In the genomic region with DNA sequence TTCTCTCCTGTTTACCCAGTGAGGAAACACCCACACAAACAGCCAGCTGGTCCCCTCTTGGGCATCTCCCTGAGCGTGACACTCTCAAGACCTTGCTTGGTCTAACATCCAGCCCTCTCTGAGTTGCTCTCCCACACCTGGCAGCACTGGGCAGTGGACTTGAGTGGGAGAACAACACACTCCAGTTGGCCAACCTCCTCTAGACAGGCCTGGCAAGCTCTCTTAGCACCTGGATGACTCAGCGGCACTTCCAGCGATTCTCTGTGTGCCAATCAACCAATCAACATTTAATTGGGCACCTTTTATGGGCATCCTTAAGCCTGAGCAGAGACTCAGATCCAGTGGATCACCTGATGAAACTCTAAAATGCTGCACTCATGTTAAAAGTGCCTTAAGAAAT, we compare ENCODE assay signal across 19 cellular contexts.
DNase-seq lines count a peak whose midpoint lies in the region; ATAC-seq and TF ChIP-seq lines count a peak whose summit lies in the region.
"Had no signal": no experiment of that assay in that cellular context is flagged by ENCODE, and none has a peak within 500 bp of the region (broad histone marks: within the 10 kb centered on the region; RNA-seq: fewer than 3 reads in every experiment).

No MANE protein-coding gene starts in this region.

- H3K4me2 ChIP-seq in KMS-11: no peak overlapping the region; the same call in 1 of the 2 replicates
- no peak overlapping the region for H3K4me2 ChIP-seq in hepatocyte

- intact Hi-C loops in gastrocnemius medialis (cut with DNase I; ENCODE audit: low total_unique reads): loop anchor here (1.0 to 10.0 kb wide), 6 partner anchors 47 to 771 kb away; no protein-coding TSS in a partner anchor
- intact Hi-C loops in natural killer cell (cut with micrococcal nuclease): no loop called here

- peak; percentile 86 for ATAC-seq in esophagus mucosa
- peak in 1 of 2 donors; percentile 8 for ATAC-seq in gastrocnemius medialis
- ATAC-seq in natural killer cell: no peak
- no peak for ATAC-seq in HG02610 (IDR thresholded peaks at IDR 0.05; ENCODE audit: unreplicated experiment)
- ATAC-seq: activated CD8-positive, alpha-beta T cell treated with anti-CD3 and anti-CD28 coated beads for 36 hours; effector memory CD8-positive, alpha-beta T cell; stimulated activated effector memory CD8-positive, alpha-beta T cell treated with anti-CD3 and anti-CD28 coated beads, Interleukin-12 subunit alpha, Interleukin-12 subunit beta, amount 100 ng/mL, for 72 hours had no signal

- no peaks in the 10 kb centered on the region for H3K9me3 Mint-ChIP-seq in natural killer cell
- H3K9me3 Mint-ChIP-seq: activated CD8-positive, alpha-beta T cell treated with anti-CD3 and anti-CD28 coated beads for 36 hours; activated naive CD4-positive, alpha-beta T cell treated with anti-CD3 and anti-CD28 coated beads for 36 hours; effector memory CD8-positive, alpha-beta T cell; naive B cell; stimulated activated effector memory CD8-positive, alpha-beta T cell treated with anti-CD3 and anti-CD28 coated beads, Interleukin-12 subunit alpha, Interleukin-12 subunit beta, amount 100 ng/mL, for 72 hours had no signal

- peak; percentile 57 for DNase-seq in NCI-H510A treated with DMSO at 0.1 percent for 48 hours (lab: John Stamatoyannopoulos, UW)
- DNase-seq in gastrocnemius medialis: peak in 1 of 2 donors; percentile 62
- no peak for DNase-seq in natural killer cell
- DNase-seq in hepatocyte (ENCODE audit: low spot score): no peak
- DNase-seq: activated CD8-positive, alpha-beta T cell treated with anti-CD3 and anti-CD28 coated beads for 36 hours; activated naive CD4-positive, alpha-beta T cell treated with anti-CD3 and anti-CD28 coated beads for 36 hours; cerebellar nuclear complex; effector memory CD8-positive, alpha-beta T cell; head of caudate nucleus; naive B cell; NK-92 treated with Interleukin-12 subunit alpha and Interleukin-12 subunit beta, amount 100 ng/mL, for 24 hours; sigmoid colon; T1000 had no signal

- no peaks in the 10 kb centered on the region for H3K27me3 ChIP-seq in KMS-11 (ENCODE audit: insufficient read depth, low read depth)
- no peaks in the 10 kb centered on the region for H3K27me3 ChIP-seq in gastrocnemius medialis
- no peaks in the 10 kb centered on the region for H3K27me3 ChIP-seq in hepatocyte
- H3K27me3 ChIP-seq: sigmoid colon, tibial artery had no signal

- 86% methylated on average over 3 of the region's 3 CpGs for WGBS in hepatocyte (ENCODE audit: low lambda C conversion rate, missing lambda C conversion rate)

- TF ChIP-seq CTCF in KMS-11 (conservative IDR thresholded peaks at IDR 0.05; ENCODE audit: low read depth, low read length) (no peak), gastrocnemius medialis (IDR thresholded peaks at IDR 0.05 in 4 of 5, conservative IDR thresholded peaks at IDR 0.05 in 1 of 5) (no peak), natural killer cell (IDR thresholded peaks at IDR 0.05) (no peak), hepatocyte (IDR thresholded peaks at IDR 0.05; ENCODE audit: poor library complexity) (no peak)

- H4K20me1 ChIP-seq in KMS-11 (ENCODE audit: insufficient read depth): no peaks in the 10 kb centered on the region
- H4K20me1 ChIP-seq in hepatocyte (ENCODE audit: insufficient read depth, poor library complexity, severe bottlenecking): no peaks in the 10 kb centered on the region

- H2AFZ ChIP-seq in KMS-11 (ENCODE audit: low read depth): no peak overlapping the region; the same call in 1 of the 2 replicates
- H2AFZ ChIP-seq in hepatocyte: no peak overlapping the region
- H2AFZ ChIP-seq: parathyroid adenoma had no signal

- no peaks in the 10 kb centered on the region for H3K4me1 Mint-ChIP-seq in natural killer cell

- no peaks in the 10 kb centered on the region for H3K36me3 ChIP-seq in KMS-11 (ENCODE audit: insufficient read depth)
- no peaks in the 10 kb centered on the region for H3K36me3 ChIP-seq in gastrocnemius medialis
- H3K36me3 ChIP-seq in hepatocyte (replicated peaks; ENCODE audit: insufficient read depth, low read depth): no peaks in the 10 kb centered on the region
- H3K36me3 ChIP-seq: sigmoid colon, tibial artery had no signal

- no peak overlapping the region for H3K4me3 ChIP-seq in KMS-11 (IDR thresholded peaks at IDR 0.05; ENCODE audit: insufficient read depth, low read depth, low read length)
- no peak overlapping the region for H3K4me3 ChIP-seq in gastrocnemius medialis
- no peak overlapping the region for H3K4me3 ChIP-seq in hepatocyte
- H3K4me3 ChIP-seq: sigmoid colon, tibial artery had no signal

- no peaks in the 10 kb centered on the region for H3K36me3 Mint-ChIP-seq in natural killer cell
- H3K36me3 Mint-ChIP-seq: stimulated activated effector memory CD8-positive, alpha-beta T cell treated with anti-CD3 and anti-CD28 coated beads, Interleukin-12 subunit alpha, Interleukin-12 subunit beta, amount 100 ng/mL, for 72 hours had no signal

- no peak for TF ChIP-seq POLR2A in gastrocnemius medialis (IDR thresholded peaks at IDR 0.05)

- in situ Hi-C loops in gastrocnemius medialis (cut with MboI; ENCODE audit: low sequenced_read_pairs in 4 of 4): loop anchor here in 1 of 4 donors (5.0 kb wide), 1 partner anchor 74 kb away; the partner anchor contains the start of gene QKI

- H3K79me2 ChIP-seq in KMS-11 (ENCODE audit: insufficient read depth, low read depth): no peaks in the 10 kb centered on the region
- no peaks in the 10 kb centered on the region for H3K79me2 ChIP-seq in hepatocyte
- H3K79me2 ChIP-seq: parathyroid adenoma had no signal

- H3K27ac Mint-ChIP-seq in natural killer cell: no peak overlapping the region
- H3K27ac Mint-ChIP-seq: activated CD8-positive, alpha-beta T cell treated with anti-CD3 and anti-CD28 coated beads for 36 hours; activated naive CD4-positive, alpha-beta T cell treated with anti-CD3 and anti-CD28 coated beads for 36 hours; effector memory CD8-positive, alpha-beta T cell; naive B cell; stimulated activated effector memory CD8-positive, alpha-beta T cell treated with anti-CD3 and anti-CD28 coated beads, Interleukin-12 subunit alpha, Interleukin-12 subunit beta, amount 100 ng/mL, for 72 hours had no signal

- H3K9me2 ChIP-seq in hepatocyte (replicated peaks; ENCODE audit: insufficient read depth): no peaks in the 10 kb centered on the region

- H3K27me3 Mint-ChIP-seq in natural killer cell (ENCODE audit: low read depth in 2 of 2): peaks cover 9 to 10% of the 10 kb centered on the region in 2 donors

- no peaks in the 10 kb centered on the region for H3K9me3 ChIP-seq in gastrocnemius medialis
- no peaks in the 10 kb centered on the region for H3K9me3 ChIP-seq in hepatocyte (ENCODE audit: low read depth)
- H3K9me3 ChIP-seq: sigmoid colon, tibial artery had no signal

- H3K4me3 Mint-ChIP-seq in natural killer cell: no peak overlapping the region
- H3K4me3 Mint-ChIP-seq: activated CD8-positive, alpha-beta T cell treated with anti-CD3 and anti-CD28 coated beads for 36 hours; activated naive CD4-positive, alpha-beta T cell treated with anti-CD3 and anti-CD28 coated beads for 36 hours; effector memory CD8-positive, alpha-beta T cell; naive B cell; stimulated activated effector memory CD8-positive, alpha-beta T cell treated with anti-CD3 and anti-CD28 coated beads, Interleukin-12 subunit alpha, Interleukin-12 subunit beta, amount 100 ng/mL, for 72 hours had no signal

- peaks cover 29% of the 10 kb centered on the region for H3K4me1 ChIP-seq in KMS-11 (ENCODE audit: low read depth, poor library complexity, severe bottlenecking)
- H3K4me1 ChIP-seq in gastrocnemius medialis: peaks cover 74 to 76% of the 10 kb centered on the region in 2 donors
- H3K4me1 ChIP-seq in hepatocyte (ENCODE audit: insufficient read depth): no peaks in the 10 kb centered on the region
- H3K4me1 ChIP-seq: parathyroid adenoma had no signal

- no peak overlapping the region for H3K9ac ChIP-seq in KMS-11
- H3K9ac ChIP-seq: parathyroid adenoma had no signal

- H3K27ac ChIP-seq in KMS-11: peak overlapping the region; percentile 86; the same call in 1 of the 2 replicates
- peak overlapping the region; percentile 92 to 99 (median 94) for H3K27ac ChIP-seq in gastrocnemius medialis
- no peak overlapping the region for H3K27ac ChIP-seq in hepatocyte
- H3K27ac ChIP-seq: parathyroid adenoma, tibial artery had no signal
